8 cellular contexts compared by ENCODE assay signal in genomic region chr1:94463765-94464330, GRCh38. TPM values are rescaled to one million over a fixed set of nuclear protein-coding genes. Genes with fewer than 3 reads are reported as not detected.
DNase-seq lines count a peak whose midpoint lies in the region; ATAC-seq, FAIRE-seq and TF ChIP-seq lines count a peak whose summit lies in the region.

No MANE protein-coding gene starts in this region.

- no peak overlapping the region for H3K56ac ChIP-seq in H9 (ENCODE audit: insufficient read length, low read depth, low read length)

- H3K36me3 ChIP-seq in HepG2 (replicated peaks in 1 of 2; ENCODE audit: control insufficient read depth in 1 of 2, insufficient read depth in 2 of 2, low read length in 2 of 2) = peaks cover 10 to 58% of the 10 kb centered on the region in 2 experiments

- no peak overlapping the region for H3K4ac ChIP-seq in H9 (ENCODE audit: low read depth, low read length)

- POLR2A ChIA-PET in HepG2 (lab: Yijun Ruan, JAX) = interaction anchor here (3.3 kb wide), 1 partner anchor 46 kb away, joined by 12 read pairs; the partner anchor contains the start of gene ABCD3

- no peak overlapping the region for H2BK5ac ChIP-seq in H9 (ENCODE audit: insufficient read length, low read length)

- BruUV-seq in HepG2 (replicated peaks; lab: Mats Ljungman, UMichigan) = no TSS peak

- H3T11ph ChIP-seq in H9 (ENCODE audit: low read length) = no peak overlapping the region

- H2AK5ac ChIP-seq in H9 (ENCODE audit: insufficient read length, low read length) = no peak overlapping the region

- no peak overlapping the region for H4K91ac ChIP-seq in H9 (ENCODE audit: insufficient read length, low read depth, low read length)

- TF ChIP-seq EP300 in HepG2 (IDR thresholded peaks at IDR 0.05; ENCODE audit: low read depth in 2 of 2, low read length in 2 of 2) (no peak), HepG2 (CRISPR knock-in tag; IDR thresholded peaks at IDR 0.05; ENCODE audit: borderline replicate concordance) (no peak)

- H3K9ac ChIP-seq in H9 (ENCODE audit: extremely low read depth, insufficient read length, low read length) (no peak overlapping the region), HepG2 (ENCODE audit: insufficient read depth, low read depth, low read length) (no peak overlapping the region)

- peak; percentile 79 for TF ChIP-seq RAD21 in HepG2 (CRISPR knock-in tag; IDR thresholded peaks at IDR 0.05)

- H2AFZ ChIP-seq in H9 (ENCODE audit: low read length) (no peak overlapping the region), HepG2 (ENCODE audit: low read length) (no peak overlapping the region)

- H3K23ac ChIP-seq in H9 (ENCODE audit: insufficient read length, low read depth, low read length) = no peak overlapping the region

- H3K4me2 ChIP-seq in H9 (ENCODE audit: insufficient read depth, insufficient read length, low read length) = no peak overlapping the region
- no peak overlapping the region for H3K4me2 ChIP-seq in HepG2 (ENCODE audit: low read depth, low read length)

- H2BK15ac ChIP-seq in H9 (ENCODE audit: low read depth, low read length) = no peak overlapping the region

- peaks cover 5 to 7% of the 10 kb centered on the region in 2 experiments; a peak in 3 of 5 replicates for H3K9me3 Mint-ChIP-seq in H9

- no peak overlapping the region for H2BK12ac ChIP-seq in H9 (ENCODE audit: insufficient read length, low read depth, low read length)

- CTCF ChIA-PET in HepG2 (lab: Yijun Ruan, JAX; ENCODE audit: low intra/inter-chr PET ratio, low total read pairs) = interaction anchor here (0.9 to 1.4 kb wide), 4 partner anchors 67 to 437 kb away, joined by 3 to 9 read pairs (median 4); no protein-coding TSS in a partner anchor

- H3K27ac Mint-ChIP-seq in H9 = no peak overlapping the region

- H3K27ac ChIP-seq in H9 (ENCODE audit: insufficient read length, low read depth, low read length) (no peak overlapping the region), HepG2 (ENCODE audit: extremely low read length, insufficient read depth, low read length) (peak overlapping the region; percentile 3)

- no peaks in the 10 kb centered on the region for H3K9me3 ChIP-seq in H9 (ENCODE audit: control insufficient read depth, low read depth, low read length)
- H3K9me3 ChIP-seq in HepG2 (ENCODE audit: low read length) = no peaks in the 10 kb centered on the region

- ATAC-seq in HepG2 (peak; percentile 91), GM21526 (IDR thresholded peaks at IDR 0.05; ENCODE audit: low FRiP score, unreplicated experiment) (no peak), GM19324 (IDR thresholded peaks at IDR 0.05; ENCODE audit: low FRiP score, unreplicated experiment) (no peak), HG03521 (IDR thresholded peaks at IDR 0.05; ENCODE audit: unreplicated experiment) (no peak)

- H3K79me2 ChIP-seq in H9 (ENCODE audit: insufficient read depth, low read length) = no peaks in the 10 kb centered on the region
- H3K79me2 ChIP-seq in HepG2 (ENCODE audit: insufficient read depth, low read length) = peaks cover 45% of the 10 kb centered on the region

- intact Hi-C loops in HepG2 (cut with micrococcal nuclease; ENCODE audit: unreplicated experiment) = loop anchor here (1.0 to 5.0 kb wide), 7 partner anchors 39 to 437 kb away; no protein-coding TSS in a partner anchor

- no CpG with 5 or more reads among the region's 3 CpGs for WGBS in H9 (ENCODE audit: extremely low coverage, insufficient read length, low lambda C conversion rate)
- 39% methylated on average over 3 of the region's 3 CpGs for WGBS in HepG2 (ENCODE audit: low lambda C conversion rate)

- H3K4me3 ChIP-seq in cardiac fibroblast (replicated peaks in 1 of 2; ENCODE audit: low read depth in 2 of 2, low read length in 2 of 2) (no peak overlapping the region), HepG2 (replicated peaks in 1 of 3; ENCODE audit: insufficient read depth in 1 of 3, low read depth in 2 of 3, low read length in 3 of 3) (no peak overlapping the region)

- H3K36me3 Mint-ChIP-seq in H9 (ENCODE audit: insufficient read depth in 1 of 3, low read depth in 3 of 3) = peaks cover 19 to 21% (median 19%) of the 10 kb centered on the region in 3 experiments

- H4K20me1 ChIP-seq in H9 (ENCODE audit: control insufficient read depth, insufficient read depth, insufficient read length) (no peaks in the 10 kb centered on the region), HepG2 (ENCODE audit: insufficient read depth, low read length) (peaks cover 6% of the 10 kb centered on the region; the same call in 1 of the 2 replicates)

- DNase-seq in D341Med (ENCODE audit: low spot score) (peak; percentile 42), H9 (no peak), NCI-H82 treated with DMSO at 0.1 percent for 48 hours (lab: John Stamatoyannopoulos, UW; ENCODE audit: unreplicated experiment) (peak; percentile 68), cardiac fibroblast (ENCODE audit: low read depth in 2 of 2) (peak; percentile 76 to 79), HepG2 (ENCODE audit: low spot score) (peak; percentile 71)

- H3K79me1 ChIP-seq in H9 (ENCODE audit: insufficient read depth, low read depth, low read length, poor library complexity, severe bottlenecking) = no peaks in the 10 kb centered on the region

- TF ChIP-seq CTCF in H9 (conservative IDR thresholded peaks at IDR 0.05) (peak; percentile 66; the same call in 2 of the 3 replicates), cardiac fibroblast (IDR thresholded peaks at IDR 0.05; ENCODE audit: low read depth, low read length) (peak; percentile 64), HepG2 (CRISPR knock-in tag; IDR thresholded peaks at IDR 0.05) (peak; percentile 85)

- no peaks in the 10 kb centered on the region for H3K27me3 Mint-ChIP-seq in H9 (ENCODE audit: low read depth)

- no peak for TF ChIP-seq POLR2A in HepG2 (IDR thresholded peaks at IDR 0.05; ENCODE audit: insufficient read depth in 1 of 2, low read depth in 2 of 2, low read length in 2 of 2)

- H3K27me3 ChIP-seq in H9 (ENCODE audit: insufficient read depth, low read length) (no peaks in the 10 kb centered on the region), HepG2 (ENCODE audit: control insufficient read depth in 1 of 2, insufficient read depth in 2 of 2, low read length in 2 of 2) (no peaks in the 10 kb centered on the region)

- no peak overlapping the region for H3K4me3 Mint-ChIP-seq in H9

- H3K4me1 ChIP-seq in H9 (ENCODE audit: insufficient read depth, low read length) (no peaks in the 10 kb centered on the region), HepG2 (ENCODE audit: insufficient read depth, low read length) (peaks cover 35% of the 10 kb centered on the region)

- H2BK20ac ChIP-seq in H9 (ENCODE audit: low read depth, low read length, poor library complexity, severe bottlenecking) = no peak overlapping the region

- no peak overlapping the region for H3K18ac ChIP-seq in H9 (ENCODE audit: insufficient read length, low read depth, low read length)

- in situ Hi-C loops in HepG2 (cut with HindIII; ENCODE audit: extremely low pct_ligation_motif_present, low pct_unique_long_range_greater_than_20kb) = loop anchor here (10.0 kb wide), 2 partner anchors 69 to 439 kb away; no protein-coding TSS in a partner anchor

- no peaks in the 10 kb centered on the region for H3K23me2 ChIP-seq in H9 (ENCODE audit: insufficient read length, low read depth, low read length, poor library complexity, severe bottlenecking)

- H4K8ac ChIP-seq in H9 (replicated peaks; ENCODE audit: insufficient read length, low read depth, low read length) = no peak overlapping the region

- peaks cover 0 to 2% of the 10 kb centered on the region in 2 experiments; a peak in 1 of 4 replicates for H3K4me1 Mint-ChIP-seq in H9

- H4K5ac ChIP-seq in H9 (ENCODE audit: insufficient read length, low read depth, low read length) = no peak overlapping the region

- no peak overlapping the region for H3K14ac ChIP-seq in H9 (ENCODE audit: insufficient read depth, low read length)

- H2BK120ac ChIP-seq in H9 (ENCODE audit: low read depth, low read length, poor library complexity, severe bottlenecking) = no peak overlapping the region

- peak; percentile 15 for FAIRE-seq in HepG2 (lab: Jason Lieb, UNC)

TF ChIP-seq in HepG2, 621 proteins besides CTCF, POLR2A, EP300 and RAD21 (continues in another document):
- peak; percentile 60 for TF ChIP-seq PHF5A (CRISPR knock-in tag; IDR thresholded peaks at IDR 0.05; ENCODE audit: low read depth, unreplicated experiment)

RNA-seq across cellular contexts. Expression of gene ABCD3, which starts 45.7 kb away (rescaled TPM):
- total RNA-seq in H9 (2021) (32.0 and 35.2 TPM in 2 replicates), HepG2 (2016; rRNA removed; fragmentation: Illumina TruSeq; extraction: Trizol) (166 and 190 TPM in 2 replicates)
- 66.2 and 84.8 TPM in 2 replicates for total RNA-seq in HepG2 (2016; cell fraction: cytosol; rRNA removed; fragmentation: Illumina TruSeq; extraction: Trizol; ENCODE audit: low read depth)
- total RNA-seq in HepG2 (2016; cell fraction: insoluble cytoplasmic fraction; rRNA removed; fragmentation: Illumina TruSeq; extraction: Trizol) = 168 and 184 TPM in 2 replicates
- total RNA-seq in HepG2 (2016; cell fraction: membrane; rRNA removed; fragmentation: Illumina TruSeq; extraction: Trizol) = 66.9 and 77.6 TPM in 2 replicates
- total RNA-seq in HepG2 (2016; cell fraction: nucleus; rRNA removed; fragmentation: Illumina TruSeq; extraction: Trizol) = 154 and 164 TPM in 2 replicates
- polyA plus RNA-seq in HepG2 (2011; rRNA removed) = 22.4 and 27.5 TPM in 2 replicates
- 8.7 and 15.2 TPM in 2 replicates for polyA plus RNA-seq in HepG2 (2011; cell fraction: cytosol; rRNA removed)
- 24.3 and 26.2 TPM in 2 replicates for polyA plus RNA-seq in HepG2 (2011; cell fraction: nucleus; rRNA removed)
- 41.7 and 57.2 TPM in 2 replicates for polyA plus RNA-seq in HepG2 (2012)
- 8.6 and 8.9 TPM in 2 replicates for polyA plus RNA-seq in HepG2 (2016; cell fraction: cytosol; fragmentation: Illumina TruSeq; extraction: Trizol; ENCODE audit: low read depth)
- 123 and 132 TPM in 2 replicates for polyA plus RNA-seq in HepG2 (2016; cell fraction: insoluble cytoplasmic fraction; fragmentation: Illumina TruSeq; extraction: Trizol; ENCODE audit: low read depth)
- 19.5 and 20.3 TPM in 2 replicates for polyA plus RNA-seq in HepG2 (2016; cell fraction: membrane; fragmentation: Illumina TruSeq; extraction: Trizol; ENCODE audit: low read depth)
- polyA plus RNA-seq in HepG2 (2016; cell fraction: nucleus; fragmentation: Illumina TruSeq; extraction: Trizol; ENCODE audit: insufficient read depth, low read depth) = 156 TPM in 2 replicates
- 16.6 and 17.0 TPM in 2 replicates for polyA minus RNA-seq in HepG2 (2011; rRNA and poly(A)+ RNA removed; ENCODE audit: low replicate concordance)
- 39.1 and 39.2 TPM in 2 replicates for polyA minus RNA-seq in HepG2 (2011; cell fraction: cytosol; rRNA and poly(A)+ RNA removed)
- polyA minus RNA-seq in HepG2 (2011; cell fraction: nucleus; rRNA and poly(A)+ RNA removed) = 124 and 125 TPM in 2 replicates
